Comparison of ENCODE assay signal across 1 cellular context in the genomic region with DNA sequence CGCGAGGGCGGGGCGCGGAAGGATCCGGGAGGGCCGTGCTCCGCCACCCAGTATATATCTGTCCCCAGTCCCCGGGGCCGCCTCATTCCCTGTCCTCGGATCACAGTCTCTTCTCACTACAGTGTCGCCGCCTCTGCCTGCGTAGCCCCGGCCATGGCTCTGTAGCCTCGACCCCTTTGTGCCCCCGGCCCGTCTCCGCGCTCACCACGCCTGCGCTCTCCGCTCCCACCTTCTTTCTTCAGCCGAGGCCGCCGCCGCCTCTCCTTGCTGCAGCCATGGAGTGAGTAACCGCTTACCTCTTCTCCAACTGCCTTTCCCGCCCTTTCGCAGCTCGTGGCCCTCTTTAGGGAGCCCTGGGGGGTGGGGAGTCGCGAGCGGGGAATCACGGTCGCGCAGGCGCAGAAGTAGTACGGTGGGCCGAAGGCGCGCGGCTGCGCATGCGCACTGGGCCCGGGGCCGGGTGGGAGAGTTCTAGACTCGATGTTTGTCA.
A peak's percentile ranks its signal among the peaks of the same experiment; 100 is the strongest.
TF ChIP-seq lines count a peak whose summit lies in the region.

A gene with protein sequence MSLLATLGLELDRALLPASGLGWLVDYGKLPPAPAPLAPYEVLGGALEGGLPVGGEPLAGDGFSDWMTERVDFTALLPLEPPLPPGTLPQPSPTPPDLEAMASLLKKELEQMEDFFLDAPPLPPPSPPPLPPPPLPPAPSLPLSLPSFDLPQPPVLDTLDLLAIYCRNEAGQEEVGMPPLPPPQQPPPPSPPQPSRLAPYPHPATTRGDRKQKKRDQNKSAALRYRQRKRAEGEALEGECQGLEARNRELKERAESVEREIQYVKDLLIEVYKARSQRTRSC (plus strand): TSS at position 85 of the 490 bp plus-strand sequence. CDS start 1,646 bp downstream, outside the sequence.
A gene with protein sequence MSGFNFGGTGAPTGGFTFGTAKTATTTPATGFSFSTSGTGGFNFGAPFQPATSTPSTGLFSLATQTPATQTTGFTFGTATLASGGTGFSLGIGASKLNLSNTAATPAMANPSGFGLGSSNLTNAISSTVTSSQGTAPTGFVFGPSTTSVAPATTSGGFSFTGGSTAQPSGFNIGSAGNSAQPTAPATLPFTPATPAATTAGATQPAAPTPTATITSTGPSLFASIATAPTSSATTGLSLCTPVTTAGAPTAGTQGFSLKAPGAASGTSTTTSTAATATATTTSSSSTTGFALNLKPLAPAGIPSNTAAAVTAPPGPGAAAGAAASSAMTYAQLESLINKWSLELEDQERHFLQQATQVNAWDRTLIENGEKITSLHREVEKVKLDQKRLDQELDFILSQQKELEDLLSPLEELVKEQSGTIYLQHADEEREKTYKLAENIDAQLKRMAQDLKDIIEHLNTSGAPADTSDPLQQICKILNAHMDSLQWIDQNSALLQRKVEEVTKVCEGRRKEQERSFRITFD (minus strand): TSS at position 384 of the 490 bp plus-strand sequence. CDS start 19,697 bp downstream, outside the sequence.

TF ChIP-seq in liver, 16 proteins besides CTCF, POLR2A, EP300 and RAD21 (continued from another document):
- TF ChIP-seq, protein P1, sequence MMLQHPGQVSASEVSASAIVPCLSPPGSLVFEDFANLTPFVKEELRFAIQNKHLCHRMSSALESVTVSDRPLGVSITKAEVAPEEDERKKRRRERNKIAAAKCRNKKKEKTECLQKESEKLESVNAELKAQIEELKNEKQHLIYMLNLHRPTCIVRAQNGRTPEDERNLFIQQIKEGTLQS (IDR thresholded peaks at IDR 0.05) = peak; percentile 43
- TF ChIP-seq EGR1 (IDR thresholded peaks at IDR 0.05; ENCODE audit: low read depth in 2 of 2) = peak in 1 of 2 donors; percentile 52
